ENCODE assay signal across 8 cellular contexts in genomic region chr6:31958741-31959739, GRCh38. TPM values are rescaled to one million over a fixed set of nuclear protein-coding genes. Genes with fewer than 3 reads are reported as not detected.
A peak's percentile ranks its signal among the peaks of the same experiment; 100 is the strongest.
DNase-seq lines count a peak whose midpoint lies in the region; ATAC-seq, FAIRE-seq and TF ChIP-seq lines count a peak whose summit lies in the region.

A gene with protein sequence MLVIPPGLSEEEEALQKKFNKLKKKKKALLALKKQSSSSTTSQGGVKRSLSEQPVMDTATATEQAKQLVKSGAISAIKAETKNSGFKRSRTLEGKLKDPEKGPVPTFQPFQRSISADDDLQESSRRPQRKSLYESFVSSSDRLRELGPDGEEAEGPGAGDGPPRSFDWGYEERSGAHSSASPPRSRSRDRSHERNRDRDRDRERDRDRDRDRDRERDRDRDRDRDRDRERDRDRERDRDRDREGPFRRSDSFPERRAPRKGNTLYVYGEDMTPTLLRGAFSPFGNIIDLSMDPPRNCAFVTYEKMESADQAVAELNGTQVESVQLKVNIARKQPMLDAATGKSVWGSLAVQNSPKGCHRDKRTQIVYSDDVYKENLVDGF (minus strand): TSS chr6:31958971. CDS start chr6:31958446, 525 bp downstream.
TSS of gene SKIC2 (plus strand) at chr6:31959175. CDS start at chr6:31959193, 18 bp downstream.

- peaks cover 39% of the 10 kb centered on the region for H3K79me2 ChIP-seq in HepG2 (ENCODE audit: insufficient read depth, low read length)

- peak; percentile 90 for ATAC-seq in GM19395 (IDR thresholded peaks at IDR 0.05; ENCODE audit: unreplicated experiment)
- ATAC-seq in HG03565 (IDR thresholded peaks at IDR 0.05; ENCODE audit: unreplicated experiment), result peak; percentile 92
- peak; percentile 97 for ATAC-seq in HepG2

- CTCF ChIA-PET in HepG2 (lab: Yijun Ruan, JAX; ENCODE audit: low intra/inter-chr PET ratio, low total read pairs), result no interaction called here

- peak; percentile 86 for FAIRE-seq in HepG2 (lab: Jason Lieb, UNC)

- WGBS in HepG2 (ENCODE audit: low lambda C conversion rate), result 3% methylated on average over 43 of the region's 59 CpGs

- peaks cover 39 to 68% of the 10 kb centered on the region in 2 experiments for H3K36me3 ChIP-seq in HepG2 (replicated peaks in 1 of 2; ENCODE audit: control insufficient read depth in 1 of 2, insufficient read depth in 2 of 2, low read length in 2 of 2)

- H3K9ac ChIP-seq in HepG2 (ENCODE audit: insufficient read depth, low read depth, low read length), result peak within 1 kb of the TSS; percentile 91

- H3K9me3 ChIP-seq in HepG2 (ENCODE audit: low read length), result no peaks in the 10 kb centered on the region

- in situ Hi-C loops in HepG2 (cut with HindIII; ENCODE audit: extremely low pct_ligation_motif_present, low pct_unique_long_range_greater_than_20kb), result no loop called here

- POLR2A ChIA-PET in HepG2 (lab: Yijun Ruan, JAX), result interaction anchor here (0.5 to 7.7 kb wide), 20 partner anchors 9 to 339 kb away, joined by 3 to 142 read pairs (median 5); partner anchors contain the start of genes C2, CFB, DXO and EHMT2

- H4K20me1 ChIP-seq in HepG2 (ENCODE audit: insufficient read depth, low read length), result no peaks in the 10 kb centered on the region

- DNase-seq in NCI-H774 (lab: John Stamatoyannopoulos, UW) (peak; percentile 98), dermis blood vessel endothelial cell (peak; percentile 99), HepG2 (ENCODE audit: low spot score) (peak; percentile 97)
- peak; percentile 97 for DNase-seq in activated CD4-positive, alpha-beta T cell treated with anti-CD3 and anti-CD28 coated beads, Interleukin-2, amount 50 U/mL, for 4 hours
- peak; percentile 98 for DNase-seq in stimulated activated CD4-positive, alpha-beta T cell treated with anti-CD3 and anti-CD28 coated beads, Interleukin-4, amount 100 ng/mL, for 1 hour

- TF ChIP-seq POLR2A in HepG2 (IDR thresholded peaks at IDR 0.05; ENCODE audit: insufficient read depth in 1 of 2, low read depth in 2 of 2, low read length in 2 of 2), result peak; percentile 70 to 73

- TF ChIP-seq RAD21 in HepG2 (CRISPR knock-in tag; IDR thresholded peaks at IDR 0.05), result peak; percentile 64

- peak; percentile 23 to 56; a peak in 2 of 4 replicates for TF ChIP-seq EP300 in HepG2 (IDR thresholded peaks at IDR 0.05; ENCODE audit: low read depth in 2 of 2, low read length in 2 of 2)
- peak; percentile 11; the same call in 1 of the 2 replicates for TF ChIP-seq EP300 in HepG2 (CRISPR knock-in tag; IDR thresholded peaks at IDR 0.05; ENCODE audit: borderline replicate concordance)

- H3K4me1 ChIP-seq in HepG2 (ENCODE audit: insufficient read depth, low read length), result peaks cover 31% of the 10 kb centered on the region

- no peak within 1 kb of the TSS for H2AFZ ChIP-seq in HepG2 (ENCODE audit: low read length)

- TF ChIP-seq CTCF in C4-2B (conservative IDR thresholded peaks at IDR 0.05), result no peak
- no peak for TF ChIP-seq CTCF in HepG2 (CRISPR knock-in tag; IDR thresholded peaks at IDR 0.05)

- intact Hi-C loops in HepG2 (cut with micrococcal nuclease; ENCODE audit: unreplicated experiment), result loop anchor here (10.0 kb wide), 1 partner anchor 124 kb away; no protein-coding TSS in a partner anchor

- peak within 1 kb of the TSS; percentile 81 to 98 (median 95) for H3K4me3 ChIP-seq in HepG2 (replicated peaks in 1 of 3; ENCODE audit: insufficient read depth in 1 of 3, low read depth in 2 of 3, low read length in 3 of 3)

- no peaks in the 10 kb centered on the region; a peak in 1 of 5 replicates for H3K27me3 ChIP-seq in HepG2 (ENCODE audit: control insufficient read depth in 1 of 2, insufficient read depth in 2 of 2, low read length in 2 of 2)

- H3K4me2 ChIP-seq in HepG2 (ENCODE audit: low read depth, low read length), result peak within 1 kb of the TSS; percentile 100

- peak within 1 kb of the TSS; percentile 84 for H3K27ac ChIP-seq in C4-2B
- peak within 1 kb of the TSS; percentile 75 for H3K27ac ChIP-seq in HepG2 (ENCODE audit: extremely low read length, insufficient read depth, low read length)

- BruUV-seq in HepG2 (replicated peaks; lab: Mats Ljungman, UMichigan), result TSS peak; percentile 62

TF ChIP-seq in HepG2, 621 proteins besides CTCF, POLR2A, EP300 and RAD21 (continues in another document):
- TF ChIP-seq ZIK1 (CRISPR knock-in tag; IDR thresholded peaks at IDR 0.05; ENCODE audit: borderline replicate concordance, low read depth), result peak; percentile 22; the same call in 1 of the 2 replicates
- no peak for TF ChIP-seq ZNF7 (CRISPR knock-in tag; IDR thresholded peaks at IDR 0.05)
- peak; percentile 6; the same call in 1 of the 2 replicates for TF ChIP-seq ZNF543 (CRISPR knock-in tag; IDR thresholded peaks at IDR 0.05)
- peak; percentile 96; the same call in 1 of the 2 replicates for TF ChIP-seq RELA (CRISPR knock-in tag; IDR thresholded peaks at IDR 0.05)

RNA-seq across cellular contexts. Expression of the first gene that starts in this region (rescaled TPM):
- total RNA-seq in dermis blood vessel endothelial cell (111 and 114 TPM in 2 replicates), HepG2 (2016; rRNA removed; fragmentation: Illumina TruSeq; extraction: Trizol) (69.8 and 80.4 TPM in 2 replicates)
- 16.4 and 17.3 TPM in 2 replicates for total RNA-seq in HepG2 (2016; cell fraction: cytosol; rRNA removed; fragmentation: Illumina TruSeq; extraction: Trizol; ENCODE audit: low read depth)
- 74.0 and 80.6 TPM in 2 replicates for total RNA-seq in HepG2 (2016; cell fraction: insoluble cytoplasmic fraction; rRNA removed; fragmentation: Illumina TruSeq; extraction: Trizol)
- total RNA-seq in HepG2 (2016; cell fraction: membrane; rRNA removed; fragmentation: Illumina TruSeq; extraction: Trizol), result 26.9 and 28.4 TPM in 2 replicates
- total RNA-seq in HepG2 (2016; cell fraction: nucleus; rRNA removed; fragmentation: Illumina TruSeq; extraction: Trizol), result 42.0 and 51.8 TPM in 2 replicates
- polyA plus RNA-seq in HepG2 (2011; rRNA removed), result 51.3 and 57.3 TPM in 2 replicates
- polyA plus RNA-seq in HepG2 (2011; cell fraction: cytosol; rRNA removed), result 47.6 and 49.7 TPM in 2 replicates
- polyA plus RNA-seq in HepG2 (2011; cell fraction: nucleus; rRNA removed), result 88.2 and 90.6 TPM in 2 replicates
- 44.8 and 55.5 TPM in 2 replicates for polyA plus RNA-seq in HepG2 (2012)
- polyA plus RNA-seq in HepG2 (2016; cell fraction: cytosol; fragmentation: Illumina TruSeq; extraction: Trizol; ENCODE audit: low read depth), result 23.1 and 27.4 TPM in 2 replicates
- 108 and 114 TPM in 2 replicates for polyA plus RNA-seq in HepG2 (2016; cell fraction: insoluble cytoplasmic fraction; fragmentation: Illumina TruSeq; extraction: Trizol; ENCODE audit: low read depth)
- 26.7 and 29.7 TPM in 2 replicates for polyA plus RNA-seq in HepG2 (2016; cell fraction: membrane; fragmentation: Illumina TruSeq; extraction: Trizol; ENCODE audit: low read depth)
- polyA plus RNA-seq in HepG2 (2016; cell fraction: nucleus; fragmentation: Illumina TruSeq; extraction: Trizol; ENCODE audit: insufficient read depth, low read depth), result 92.2 and 97.8 TPM in 2 replicates
- polyA minus RNA-seq in HepG2 (2011; rRNA and poly(A)+ RNA removed; ENCODE audit: low replicate concordance), result 21.2 and 60.8 TPM in 2 replicates
- polyA minus RNA-seq in HepG2 (2011; cell fraction: cytosol; rRNA and poly(A)+ RNA removed), result 19.5 and 20.9 TPM in 2 replicates
- 23.2 and 28.1 TPM in 2 replicates for polyA minus RNA-seq in HepG2 (2011; cell fraction: nucleus; rRNA and poly(A)+ RNA removed)

RNA-seq across cellular contexts. Expression of gene SKIC2, which starts in this region (rescaled TPM):
- total RNA-seq in dermis blood vessel endothelial cell, result 37.3 and 48.2 TPM in 2 replicates
- 59.7 and 67.1 TPM in 2 replicates for total RNA-seq in HepG2 (2016; rRNA removed; fragmentation: Illumina TruSeq; extraction: Trizol)
- 7.6 and 9.8 TPM in 2 replicates for total RNA-seq in HepG2 (2016; cell fraction: cytosol; rRNA removed; fragmentation: Illumina TruSeq; extraction: Trizol; ENCODE audit: low read depth)
- 53.4 and 70.9 TPM in 2 replicates for total RNA-seq in HepG2 (2016; cell fraction: insoluble cytoplasmic fraction; rRNA removed; fragmentation: Illumina TruSeq; extraction: Trizol)
- total RNA-seq in HepG2 (2016; cell fraction: membrane; rRNA removed; fragmentation: Illumina TruSeq; extraction: Trizol), result 13.4 and 14.4 TPM in 2 replicates
- total RNA-seq in HepG2 (2016; cell fraction: nucleus; rRNA removed; fragmentation: Illumina TruSeq; extraction: Trizol), result 77.4 and 85.4 TPM in 2 replicates
- 68.4 and 76.1 TPM in 2 replicates for polyA plus RNA-seq in HepG2 (2011; rRNA removed)
- polyA plus RNA-seq in HepG2 (2011; cell fraction: cytosol; rRNA removed), result 18.2 and 29.4 TPM in 2 replicates
- polyA plus RNA-seq in HepG2 (2011; cell fraction: nucleus; rRNA removed), result 625 and 693 TPM in 2 replicates
- polyA plus RNA-seq in HepG2 (2012), result 56.2 and 67.8 TPM in 2 replicates
- polyA plus RNA-seq in HepG2 (2016; cell fraction: cytosol; fragmentation: Illumina TruSeq; extraction: Trizol; ENCODE audit: low read depth), result 4.6 and 5.9 TPM in 2 replicates
- 42.8 and 43.4 TPM in 2 replicates for polyA plus RNA-seq in HepG2 (2016; cell fraction: insoluble cytoplasmic fraction; fragmentation: Illumina TruSeq; extraction: Trizol; ENCODE audit: low read depth)
- polyA plus RNA-seq in HepG2 (2016; cell fraction: membrane; fragmentation: Illumina TruSeq; extraction: Trizol; ENCODE audit: low read depth), result 9.6 and 10.0 TPM in 2 replicates
- 189 and 193 TPM in 2 replicates for polyA plus RNA-seq in HepG2 (2016; cell fraction: nucleus; fragmentation: Illumina TruSeq; extraction: Trizol; ENCODE audit: insufficient read depth, low read depth)
- polyA minus RNA-seq in HepG2 (2011; rRNA and poly(A)+ RNA removed; ENCODE audit: low replicate concordance), result 100 and 116 TPM in 2 replicates
- 33.1 and 33.7 TPM in 2 replicates for polyA minus RNA-seq in HepG2 (2011; cell fraction: cytosol; rRNA and poly(A)+ RNA removed)
- 135 and 162 TPM in 2 replicates for polyA minus RNA-seq in HepG2 (2011; cell fraction: nucleus; rRNA and poly(A)+ RNA removed)

Comparison
In these comparisons a context has a peak if more than half of its experiments do, and no peak if none do; other contexts are left out.
1. Peak in every context shown above with its lines: DNase-seq, ATAC-seq, H3K4me3 ChIP-seq and H3K27ac ChIP-seq.